In genomic region chr15:58179741-58180381, GRCh38 we compare ENCODE assay signal across 1 cellular context.
A peak's percentile ranks its signal among the peaks of the same experiment; 100 is the strongest.
TF ChIP-seq lines count a peak whose summit lies in the region.

No MANE protein-coding gene starts in this region.

TF ChIP-seq in K562, 482 proteins besides CTCF, POLR2A, EP300 and RAD21 (continued from another document):
- TF ChIP-seq E2F6 (IDR thresholded peaks at IDR 0.05; ENCODE audit: borderline replicate concordance in 1 of 2, extremely low read depth in 1 of 2, insufficient read depth in 1 of 2, insufficient read length in 1 of 2, low read depth in 1 of 2, low read length in 1 of 2, poor library complexity in 1 of 2, severe bottlenecking in 1 of 2) (no peak), SRSF7 (optimal IDR thresholded peaks at IDR 0.05; ENCODE audit: low read depth, low read length) (no peak), ZNF584 (CRISPR knock-in tag; IDR thresholded peaks at IDR 0.05; ENCODE audit: low read depth) (peak; percentile 89), SMARCC2 (IDR thresholded peaks at IDR 0.05; ENCODE audit: low read depth) (peak; percentile 91; the same call in 1 of the 2 replicates), KDM4B (IDR thresholded peaks at IDR 0.05; ENCODE audit: borderline replicate concordance in 2 of 2, low read depth in 1 of 2) (no peak), NCOA2 (IDR thresholded peaks at IDR 0.05; ENCODE audit: partially characterized antibody in 2 of 2) (peak; percentile 74 to 82), ETV6 (IDR thresholded peaks at IDR 0.05; ENCODE audit: borderline replicate concordance in 1 of 2, low read depth in 2 of 2, low read length in 1 of 2) (peak in 1 of 2 experiments; percentile 55; a peak in 2 of 4 replicates), ETV6 (CRISPR knock-in tag; IDR thresholded peaks at IDR 0.05; ENCODE audit: borderline replicate concordance) (no peak), NR2C2 (CRISPR knock-in tag; IDR thresholded peaks at IDR 0.05) (no peak), NR2C2 (tag; IDR thresholded peaks at IDR 0.05) (0 out of 2 replicates have a peak, but pooled peaks have one; percentile 9), KLF16 (IDR thresholded peaks at IDR 0.05) (peak; percentile 92), HDAC2 (IDR thresholded peaks at IDR 0.05) (peak; percentile 89), ZNF583 (CRISPR knock-in tag; IDR thresholded peaks at IDR 0.05) (peak; percentile 19; the same call in 1 of the 2 replicates), NFRKB (IDR thresholded peaks at IDR 0.05; ENCODE audit: low read depth) (peak; percentile 73), NONO (IDR thresholded peaks at IDR 0.05; ENCODE audit: low read depth in 2 of 2, low read length in 1 of 2) (peak in 1 of 2 experiments; percentile 52; a peak in 1 of 4 replicates), CBX3 (IDR thresholded peaks at IDR 0.05; ENCODE audit: borderline replicate concordance in 1 of 2, low read length in 2 of 2) (peak in 1 of 2 experiments; percentile 82; a peak in 1 of 3 replicates), MAFG (tag; conservative IDR thresholded peaks at IDR 0.05) (0 out of 2 replicates have a peak, but pooled peaks have one; percentile 37), NFE2L1 (tag; IDR thresholded peaks at IDR 0.05; ENCODE audit: borderline replicate concordance, low read depth) (no peak), MAFK (IDR thresholded peaks at IDR 0.05; ENCODE audit: low read length) (peak; percentile 17; the same call in 1 of the 2 replicates), ZNF592 (IDR thresholded peaks at IDR 0.05) (peak; percentile 93), FOXA1 (IDR thresholded peaks at IDR 0.05; ENCODE audit: borderline replicate concordance) (no peak), ZNF695 (CRISPR knock-in tag; IDR thresholded peaks at IDR 0.05) (no peak), ZNF398 (CRISPR knock-in tag; IDR thresholded peaks at IDR 0.05) (no peak), ETV1 (tag; conservative IDR thresholded peaks at IDR 0.05; ENCODE audit: low read depth) (peak; percentile 92), JUN (IDR thresholded peaks at IDR 0.05; ENCODE audit: borderline replicate concordance, low read depth, low read length) (peak; percentile 63), JUN (CRISPR knock-in tag; IDR thresholded peaks at IDR 0.05; ENCODE audit: borderline replicate concordance) (no peak), DACH1 (IDR thresholded peaks at IDR 0.05; ENCODE audit: partially characterized antibody) (peak; percentile 71), YBX1 (IDR thresholded peaks at IDR 0.05) (no peak), MYC (IDR thresholded peaks at IDR 0.05; ENCODE audit: low read depth, low read length) (peak; percentile 41), MYC (CRISPR knock-in tag; IDR thresholded peaks at IDR 0.05; ENCODE audit: borderline replicate concordance, low read depth) (no peak; the same call in 1 of the 2 replicates), ZNF77 (CRISPR knock-in tag; IDR thresholded peaks at IDR 0.05) (no peak), THRA (IDR thresholded peaks at IDR 0.05) (no peak), KAT2B (IDR thresholded peaks at IDR 0.05; ENCODE audit: low read depth, low read length) (no peak), HMBOX1 (IDR thresholded peaks at IDR 0.05) (peak; percentile 49; the same call in 1 of the 2 replicates), EP400 (IDR thresholded peaks at IDR 0.05) (peak; percentile 51), CBX1 (IDR thresholded peaks at IDR 0.05; ENCODE audit: low read depth) (no peak), OTX1 (CRISPR knock-in tag; IDR thresholded peaks at IDR 0.05) (0 out of 2 replicates have a peak, but pooled peaks have one; percentile 41), NFIC (IDR thresholded peaks at IDR 0.05) (peak; percentile 89), BRD9 (IDR thresholded peaks at IDR 0.05; ENCODE audit: low read depth, partially characterized antibody) (peak; percentile 30), KDM5B (IDR thresholded peaks at IDR 0.05; ENCODE audit: insufficient replicate concordance, low read depth, low read length) (no peak), ARNT (IDR thresholded peaks at IDR 0.05) (peak; percentile 69 to 73; a peak in 2 of 4 replicates), KDM1A (IDR thresholded peaks at IDR 0.05) (peak; percentile 94), TBP (optimal IDR thresholded peaks at IDR 0.05; ENCODE audit: low read depth, low read length) (peak; percentile 34), MEF2A (IDR thresholded peaks at IDR 0.05; ENCODE audit: control insufficient read depth, low read depth, low read length) (0 out of 2 replicates have a peak, but pooled peaks have one; percentile 6)
TF ChIP-seq in K562: peak in this region for 125.
